In the genomic region with DNA sequence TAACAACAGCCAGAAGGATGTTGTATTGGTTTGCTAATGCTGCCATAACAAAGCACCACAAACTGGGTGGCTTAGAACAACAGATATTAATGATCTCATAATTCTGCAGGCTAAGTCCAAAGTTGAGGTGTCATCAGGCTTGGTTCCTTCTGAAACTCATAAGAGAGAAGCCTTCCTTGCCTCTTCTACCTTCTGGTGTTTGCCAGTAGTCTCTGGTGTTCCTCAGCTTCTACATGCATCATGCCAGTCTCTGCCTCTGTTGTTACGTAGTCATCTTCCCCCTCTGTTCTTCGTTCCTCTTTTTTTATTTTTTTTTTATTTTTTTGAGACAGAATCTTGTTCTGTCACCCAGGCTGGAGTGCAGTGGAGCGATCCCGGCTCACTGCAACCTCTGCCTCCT, we compare ENCODE assay signal across 17 cellular contexts.
DNase-seq lines count a peak whose midpoint lies in the region; ATAC-seq, FAIRE-seq and TF ChIP-seq lines count a peak whose summit lies in the region.
"Had no signal": no experiment of that assay in that cellular context is flagged by ENCODE, and none has a peak within 500 bp of the region (broad histone marks: within the 10 kb centered on the region; RNA-seq: fewer than 3 reads in every experiment).

No MANE protein-coding gene starts in this region.

- in situ Hi-C loops in K562 (cut with MboI): no loop called here

- intact Hi-C loops in K562 (cut with micrococcal nuclease): no loop called here

- peak; percentile 65 for FAIRE-seq in K562 (lab: Jason Lieb, UNC)

- POLR2A ChIA-PET in K562 (lab: Yijun Ruan, JAX): no interaction called here

- H3K9me3 Mint-ChIP-seq in stimulated activated memory B cell treated with anti-CD40 and anti-IgM and Interleukin-4, amounts not matched to agents 10 μg/mL and 1 μg/mL and 100 μg/mL, for 72 hours: no peaks in the 10 kb centered on the region
- H3K9me3 Mint-ChIP-seq: CD8-positive, alpha-beta T cell; T-cell had no signal

- no peaks in the 10 kb centered on the region for H3K79me2 ChIP-seq in K562 (ENCODE audit: control insufficient read depth, insufficient read depth, low read length)

- peaks cover 4% of the 10 kb centered on the region for H3K4me1 Mint-ChIP-seq in stimulated activated memory B cell treated with anti-CD40 and anti-IgM and Interleukin-4, amounts not matched to agents 10 μg/mL and 1 μg/mL and 100 μg/mL, for 72 hours
- H3K4me1 Mint-ChIP-seq: T-cell had no signal

- no peaks in the 10 kb centered on the region; a peak in 1 of 5 replicates for H3K4me1 ChIP-seq in K562 (replicated peaks in 1 of 2; ENCODE audit: control insufficient read depth in 2 of 2, insufficient read depth in 2 of 2, low read length in 2 of 2)

- H3K27ac Mint-ChIP-seq in stimulated activated memory B cell treated with anti-CD40 and anti-IgM and Interleukin-4, amounts not matched to agents 10 μg/mL and 1 μg/mL and 100 μg/mL, for 72 hours: no peak overlapping the region
- H3K27ac Mint-ChIP-seq: B cell; CD8-positive, alpha-beta T cell; T-cell had no signal

- TF ChIP-seq POLR2A in K562 (conservative IDR thresholded peaks at IDR 0.05): no peak

- peaks cover 8% of the 10 kb centered on the region for H3K36me3 Mint-ChIP-seq in stimulated activated memory B cell treated with anti-CD40 and anti-IgM and Interleukin-4, amounts not matched to agents 10 μg/mL and 1 μg/mL and 100 μg/mL, for 72 hours

- no peak overlapping the region for H3K4me3 Mint-ChIP-seq in stimulated activated memory B cell treated with anti-CD40 and anti-IgM and Interleukin-4, amounts not matched to agents 10 μg/mL and 1 μg/mL and 100 μg/mL, for 72 hours
- H3K4me3 Mint-ChIP-seq: B cell; CD8-positive, alpha-beta T cell; T-cell had no signal

- TF ChIP-seq CTCF in K562 (IDR thresholded peaks at IDR 0.05 in 2 of 3, conservative IDR thresholded peaks at IDR 0.05 in 1 of 3; ENCODE audit: insufficient read depth in 2 of 3, low read depth in 1 of 3, low read length in 3 of 3): no peak

- H3K36me3 ChIP-seq in K562 (ENCODE audit: control insufficient read depth, insufficient read depth, low read length): no peaks in the 10 kb centered on the region

- no peak for TF ChIP-seq EP300 in K562 (IDR thresholded peaks at IDR 0.05; ENCODE audit: low read length)

- CTCF ChIA-PET in K562 (lab: Yijun Ruan, JAX; ENCODE audit: low intra/inter-chr PET ratio): no interaction called here

- no peaks in the 10 kb centered on the region for H4K20me1 ChIP-seq in K562 (replicated peaks; ENCODE audit: control insufficient read depth, insufficient read depth, low read length)

- H3K27me3 Mint-ChIP-seq in stimulated activated memory B cell treated with anti-CD40 and anti-IgM and Interleukin-4, amounts not matched to agents 10 μg/mL and 1 μg/mL and 100 μg/mL, for 72 hours: no peaks in the 10 kb centered on the region
- H3K27me3 Mint-ChIP-seq: B cell, T-cell had no signal

- H3K27me3 ChIP-seq in K562 (ENCODE audit: control insufficient read depth in 2 of 2, insufficient read depth in 2 of 2, low read length in 2 of 2): no peaks in the 10 kb centered on the region

- no peak overlapping the region for H2AFZ ChIP-seq in K562 (ENCODE audit: low read depth, low read length)

- no peak overlapping the region for H3K9ac ChIP-seq in K562 (ENCODE audit: insufficient read depth in 1 of 2, low read depth in 2 of 2, low read length in 2 of 2)

- no peak overlapping the region for H3K27ac ChIP-seq in K562 (ENCODE audit: extremely low read depth, low read depth, low read length)
- H3K27ac ChIP-seq: RWPE1 had no signal

- H3K9me1 ChIP-seq in K562 (ENCODE audit: control insufficient read depth, insufficient read depth, low read length): no peaks in the 10 kb centered on the region

- no peak for TF ChIP-seq RAD21 in K562 (CRISPR knock-in tag; conservative IDR thresholded peaks at IDR 0.05 in 1 of 2, IDR thresholded peaks at IDR 0.05 in 1 of 2)

- no TSS peak for BruUV-seq in K562 (replicated peaks; lab: Mats Ljungman, UMichigan)

- no peak overlapping the region for H3K4me2 ChIP-seq in K562 (ENCODE audit: insufficient read depth, low read length)

- DNase-seq in MV-4-11 (lab: John Stamatoyannopoulos, UW) (peak; percentile 76), K562 (ENCODE audit: extremely low read depth in 1 of 4, low spot score in 3 of 4) (no peak), activated gamma-delta T cell treated with Interleukin-2 at 50 U/mL for 16 hours (no peak)
- DNase-seq in stimulated activated naive CD8-positive, alpha-beta T cell treated with anti-CD3 and anti-CD28 coated beads, Interleukin-15, Interleukin-2, amounts not matched to agents 100 U/mL and 50 U/mL, for 24 hours: no peak
- no peak for DNase-seq in activated CD4-positive, CD25-positive, alpha-beta regulatory T cell (lab: John Stamatoyannopoulos, UW)
- DNase-seq: ACHN; CD8-positive, alpha-beta T cell; H7; NCI-H1092; NCI-H226; NCI-H774; OCI-M1; T-cell had no signal

- ATAC-seq in GM19351 (IDR thresholded peaks at IDR 0.05; ENCODE audit: unreplicated experiment) (peak; percentile 45), K562 (no peak)
- ATAC-seq in stimulated activated memory B cell treated with anti-CD40 and anti-IgM and Interleukin-4, amounts not matched to agents 10 μg/mL and 1 μg/mL and 100 μg/mL, for 72 hours: peak; percentile 84
- ATAC-seq in stimulated activated naive CD8-positive, alpha-beta T cell treated with anti-CD3 and anti-CD28 coated beads, Interleukin-15, Interleukin-2, amounts not matched to agents 100 U/mL and 50 U/mL, for 24 hours: no peak
- ATAC-seq: CD8-positive, alpha-beta T cell; T-cell had no signal

- no peaks in the 10 kb centered on the region for H3K9me3 ChIP-seq in K562 (replicated peaks; ENCODE audit: control insufficient read depth, insufficient read depth, low read depth, low read length)

- WGBS in K562 (ENCODE audit: insufficient coverage, low coverage, missing lambda C conversion rate): 78% methylated on average over 4 of the region's 4 CpGs

- no peak overlapping the region for H3K4me3 ChIP-seq in K562

TF ChIP-seq in K562, 482 proteins besides CTCF, POLR2A, EP300 and RAD21:
- TF ChIP-seq VEZF1 (CRISPR knock-in tag; IDR thresholded peaks at IDR 0.05) (no peak), ZNF354B (CRISPR knock-in tag; IDR thresholded peaks at IDR 0.05) (no peak)

Comparison
In these comparisons a context has a peak if more than half of its experiments do, and no peak if none do; other contexts are left out.
1. ATAC-seq: peak in GM19351 (single experiment) and stimulated activated memory B cell treated with anti-CD40 and anti-IgM and Interleukin-4, amounts not matched to agents 10 μg/mL and 1 μg/mL and 100 μg/mL, for 72 hours (single experiment); none in K562 (single experiment) and stimulated activated naive CD8-positive, alpha-beta T cell treated with anti-CD3 and anti-CD28 coated beads, Interleukin-15, Interleukin-2, amounts not matched to agents 100 U/mL and 50 U/mL, for 24 hours (single experiment).